In genomic region chr13:113216165-113217056, GRCh38 we compare ENCODE assay signal across 8 cellular contexts. TPM values are rescaled to one million over a fixed set of nuclear protein-coding genes. Genes with fewer than 3 reads are reported as not detected.
DNase-seq lines count a peak whose midpoint lies in the region; ATAC-seq and TF ChIP-seq lines count a peak whose summit lies in the region.

No MANE protein-coding gene starts in this region.

- intact Hi-C loops in MCF 10A (cut with micrococcal nuclease) (no loop called here), left colon (cut with DNase I, micrococcal nuclease) (no loop called here)

- peak; percentile 56 for ATAC-seq in left colon
- ATAC-seq in HG03159 (IDR thresholded peaks at IDR 0.05; ENCODE audit: unreplicated experiment) = no peak
- ATAC-seq in HG03521 (IDR thresholded peaks at IDR 0.05; ENCODE audit: unreplicated experiment) = no peak

- POLR2A ChIA-PET in MCF 10A (lab: Yijun Ruan, JAX) = interaction anchor here (0.6 kb wide), 1 partner anchor 9 kb away, joined by 4 read pairs; no protein-coding TSS in a partner anchor

- peaks cover 13% of the 10 kb centered on the region for H3K4me1 Mint-ChIP-seq in MCF 10A (ENCODE audit: insufficient read depth, unreplicated experiment)

- H3K9me3 ChIP-seq in Peyer's patch = no peaks in the 10 kb centered on the region

- CTCF ChIA-PET in MCF 10A (lab: Yijun Ruan, JAX) = no interaction called here

- no peak for TF ChIP-seq POLR2A in Peyer's patch (IDR thresholded peaks at IDR 0.05)

- H3K27ac ChIP-seq in Peyer's patch = peak overlapping the region in 1 of 4 donors; percentile 33

- H3K4me3 ChIP-seq in Peyer's patch = no peak overlapping the region

- H3K27me3 ChIP-seq in Peyer's patch = no peaks in the 10 kb centered on the region

- no peaks in the 10 kb centered on the region for H3K9me3 Mint-ChIP-seq in MCF 10A (ENCODE audit: unreplicated experiment)

- peaks cover 0 to 34% (median 0%) of the 10 kb centered on the region in 4 donors for H3K4me1 ChIP-seq in Peyer's patch

- peaks cover 42% of the 10 kb centered on the region for H3K36me3 Mint-ChIP-seq in MCF 10A (ENCODE audit: insufficient read depth, unreplicated experiment)

- no peak overlapping the region for H3K27ac Mint-ChIP-seq in MCF 10A (ENCODE audit: low read depth, unreplicated experiment)

- no peaks in the 10 kb centered on the region for H3K27me3 Mint-ChIP-seq in MCF 10A (ENCODE audit: insufficient read depth, unreplicated experiment)

- peak; percentile 64 for DNase-seq in DMS153 treated with DMSO at 0.1 percent for 48 hours (lab: John Stamatoyannopoulos, UW; ENCODE audit: unreplicated experiment)
- DNase-seq in M059J (ENCODE audit: low read depth) = peak; percentile 91
- DNase-seq in MCF 10A (ENCODE audit: unreplicated experiment) = peak; percentile 83
- peak in 1 of 2 donors; percentile 34 for DNase-seq in left colon
- no peak for DNase-seq in Peyer's patch
- no peak for DNase-seq in mesenteric fat pad (ENCODE audit: low spot score)

- TF ChIP-seq CTCF in MCF 10A (IDR thresholded peaks at IDR 0.05; ENCODE audit: unreplicated experiment) (no peak), Peyer's patch (IDR thresholded peaks at IDR 0.05) (no peak)

- H3K36me3 ChIP-seq in Peyer's patch = peaks cover 0 to 15% (median 0%) of the 10 kb centered on the region in 3 donors

- H3K4me3 Mint-ChIP-seq in MCF 10A (ENCODE audit: unreplicated experiment) = no peak overlapping the region

- BruUV-seq in MCF 10A (replicated peaks; lab: Mats Ljungman, UMichigan) = no TSS peak

RNA-seq across cellular contexts. Expression of gene CUL4A, which starts 7.0 kb away (rescaled TPM):
- 74.6 and 83.9 TPM in 2 replicates for total RNA-seq in M059J (2014; rRNA removed; shearing (Covaris generic))
- total RNA-seq in MCF 10A (2022) (74.7 and 85.9 TPM in 2 replicates), left colon (10 to 100 TPM; 53.2 to 63.0 TPM), Peyer's patch (100 to 1,000 TPM in 3 of 4 donors, 10 to 100 TPM in 1; 83.9 to 206 (median 114) TPM), mesenteric fat pad (67.0 TPM)

RNA-seq across cellular contexts. Expression of gene PCID2, which starts 7.9 kb away (rescaled TPM):
- 50.3 and 73.8 TPM in 2 replicates for total RNA-seq in M059J (2014; rRNA removed; shearing (Covaris generic))
- total RNA-seq in MCF 10A (2022) (60.7 and 63.4 TPM in 2 replicates), left colon (10 to 100 TPM; 23.3 to 26.3 TPM), Peyer's patch (10 to 100 TPM; 24.9 to 42.1 (median 36.8) TPM), mesenteric fat pad (37.4 TPM)

RNA-seq across cellular contexts. Expression of gene PROZ, which starts 58.0 kb away (rescaled TPM):
- total RNA-seq in M059J (2014; rRNA removed; shearing (Covaris generic)) = not detected in 2 replicates
- not detected in 2 replicates for total RNA-seq in MCF 10A (2022)
- total RNA-seq in left colon = not detected
- under 1 TPM in 1 of 4 donors, not detected in 3; 0.53 TPM for total RNA-seq in Peyer's patch
- total RNA-seq in mesenteric fat pad = not detected

Comparison
In these comparisons a context has a peak if more than half of its experiments do, and no peak if none do; other contexts are left out.
1. DNase-seq: peak in DMS153 treated with DMSO at 0.1 percent for 48 hours (single experiment), M059J (single experiment) and MCF 10A (single experiment); none in Peyer's patch (0 of 3) and mesenteric fat pad (single experiment).